In genomic region chr16:3095869-3096268, GRCh38 we compare ENCODE assay signal across 8 cellular contexts. TPM values are rescaled to one million over a fixed set of nuclear protein-coding genes. Genes with fewer than 3 reads are reported as not detected.
DNase-seq lines count a peak whose midpoint lies in the region; ATAC-seq and TF ChIP-seq lines count a peak whose summit lies in the region.

No MANE protein-coding gene starts in this region.

- DNase-seq in GM10266 (ENCODE audit: extremely low spot score) = peak; percentile 93
- DNase-seq in H7 = peak; percentile 80
- DNase-seq in Panc1 (ENCODE audit: low read depth, low spot score) = no peak
- DNase-seq in activated naive CD8-positive, alpha-beta T cell treated with anti-CD3 and anti-CD28 coated beads, Interleukin-2, amount 50 U/mL, for 24 hours = peak; percentile 71
- DNase-seq in natural killer cell treated with Interleukin-12 subunit alpha and Interleukin-12 subunit beta and Interleukin-15 and Interleukin-18, amount 100 ng/mL, for 72 hours (ENCODE audit: low spot score) = peak; percentile 85
- DNase-seq in NCI-H2227 (lab: John Stamatoyannopoulos, UW; ENCODE audit: unreplicated experiment) = no peak
- DNase-seq in RWPE1 (ENCODE audit: low spot score) = no peak

- no peak overlapping the region for H3K4me3 Mint-ChIP-seq in activated naive CD8-positive, alpha-beta T cell treated with anti-CD3 and anti-CD28 coated beads, Interleukin-2, amount 50 U/mL, for 24 hours
- H3K4me3 Mint-ChIP-seq in natural killer cell treated with Interleukin-12 subunit alpha and Interleukin-12 subunit beta and Interleukin-15 and Interleukin-18, amount 100 ng/mL, for 72 hours = peak overlapping the region; percentile 12

- CTCF ChIA-PET in Panc1 (lab: Charles Lee) (no interaction called here), RWPE1 (lab: Yijun Ruan, JAX) (interaction anchor here (0.6 to 1.4 kb wide), 3 partner anchors 8 to 400 kb away, joined by 3 to 6 read pairs (median 3); no protein-coding TSS in a partner anchor)

- H3K27me3 ChIP-seq in H7 (ENCODE audit: control insufficient read depth, insufficient read depth, low read length) = no peaks in the 10 kb centered on the region
- no peaks in the 10 kb centered on the region for H3K27me3 ChIP-seq in Panc1 (ENCODE audit: control insufficient read depth, insufficient read depth, low read length)

- peaks cover 21% of the 10 kb centered on the region for H3K36me3 ChIP-seq in H7 (replicated peaks; ENCODE audit: control insufficient read depth, insufficient read depth, low read length)
- no peaks in the 10 kb centered on the region for H3K36me3 ChIP-seq in Panc1 (ENCODE audit: control insufficient read depth, insufficient read depth, low read length)

- H3K36me3 Mint-ChIP-seq in activated naive CD8-positive, alpha-beta T cell treated with anti-CD3 and anti-CD28 coated beads, Interleukin-2, amount 50 U/mL, for 24 hours (ENCODE audit: low read depth) = no peaks in the 10 kb centered on the region
- no peaks in the 10 kb centered on the region for H3K36me3 Mint-ChIP-seq in natural killer cell treated with Interleukin-12 subunit alpha and Interleukin-12 subunit beta and Interleukin-15 and Interleukin-18, amount 100 ng/mL, for 72 hours

- no TSS peak for BruUV-seq in Panc1 (replicated peaks; lab: Mats Ljungman, UMichigan)

- H3K4me1 ChIP-seq in Panc1 (ENCODE audit: control insufficient read depth, insufficient read depth, low read length) = peaks cover 5% of the 10 kb centered on the region

- H3K27ac Mint-ChIP-seq in activated naive CD8-positive, alpha-beta T cell treated with anti-CD3 and anti-CD28 coated beads, Interleukin-2, amount 50 U/mL, for 24 hours = no peak overlapping the region
- peak overlapping the region; percentile 87 to 92 for H3K27ac Mint-ChIP-seq in natural killer cell treated with Interleukin-12 subunit alpha and Interleukin-12 subunit beta and Interleukin-15 and Interleukin-18, amount 100 ng/mL, for 72 hours

- H3K4me3 ChIP-seq in H7 (ENCODE audit: insufficient read depth, low read depth, low read length) (no peak overlapping the region), Panc1 (ENCODE audit: low read depth in 2 of 2, low read length in 2 of 2) (no peak overlapping the region)

- peaks cover 28% of the 10 kb centered on the region for H3K4me1 Mint-ChIP-seq in activated naive CD8-positive, alpha-beta T cell treated with anti-CD3 and anti-CD28 coated beads, Interleukin-2, amount 50 U/mL, for 24 hours
- H3K4me1 Mint-ChIP-seq in natural killer cell treated with Interleukin-12 subunit alpha and Interleukin-12 subunit beta and Interleukin-15 and Interleukin-18, amount 100 ng/mL, for 72 hours (ENCODE audit: low read depth in 2 of 2) = peaks cover 23 to 24% of the 10 kb centered on the region in 2 donors

- POLR2A ChIA-PET in Panc1 (lab: Charles Lee) (no interaction called here), RWPE1 (lab: Yijun Ruan, JAX; ENCODE audit: low non-redundant PET) (interaction anchor here (0.7 kb wide), 1 partner anchor 48 kb away, joined by 9 read pairs; no protein-coding TSS in a partner anchor)

- no peaks in the 10 kb centered on the region for H3K9me3 ChIP-seq in Panc1 (ENCODE audit: control insufficient read depth, insufficient read depth, low read depth, low read length)

- peaks cover 4% of the 10 kb centered on the region for H3K27me3 Mint-ChIP-seq in activated naive CD8-positive, alpha-beta T cell treated with anti-CD3 and anti-CD28 coated beads, Interleukin-2, amount 50 U/mL, for 24 hours
- no peaks in the 10 kb centered on the region for H3K27me3 Mint-ChIP-seq in natural killer cell treated with Interleukin-12 subunit alpha and Interleukin-12 subunit beta and Interleukin-15 and Interleukin-18, amount 100 ng/mL, for 72 hours

- H3K9me3 Mint-ChIP-seq in activated naive CD8-positive, alpha-beta T cell treated with anti-CD3 and anti-CD28 coated beads, Interleukin-2, amount 50 U/mL, for 24 hours = no peaks in the 10 kb centered on the region
- no peaks in the 10 kb centered on the region for H3K9me3 Mint-ChIP-seq in natural killer cell treated with Interleukin-12 subunit alpha and Interleukin-12 subunit beta and Interleukin-15 and Interleukin-18, amount 100 ng/mL, for 72 hours

- H3K27ac ChIP-seq in Panc1 (ENCODE audit: low read length) = no peak overlapping the region
- no peak overlapping the region for H3K27ac ChIP-seq in RWPE1

- ATAC-seq in Panc1 (peak; percentile 52), HG02840 (IDR thresholded peaks at IDR 0.05; ENCODE audit: low FRiP score, unreplicated experiment) (no peak)
- peak; percentile 87 for ATAC-seq in activated naive CD8-positive, alpha-beta T cell treated with anti-CD3 and anti-CD28 coated beads, Interleukin-2, amount 50 U/mL, for 24 hours
- ATAC-seq in natural killer cell treated with Interleukin-12 subunit alpha and Interleukin-12 subunit beta and Interleukin-15 and Interleukin-18, amount 100 ng/mL, for 72 hours = peak; percentile 80

- in situ Hi-C loops in Panc1 (cut with HindIII; ENCODE audit: low pct_unique_long_range_greater_than_20kb, low sequenced_read_pairs) = no loop called here

- TF ChIP-seq CTCF in GM10266 (IDR thresholded peaks at IDR 0.05; ENCODE audit: control insufficient read depth, insufficient read depth, low read depth, missing control alignments) (peak; percentile 43), Panc1 (IDR thresholded peaks at IDR 0.05) (peak; percentile 64), RWPE1 (conservative IDR thresholded peaks at IDR 0.05; ENCODE audit: low read depth) (no peak)

- intact Hi-C loops in Panc1 (cut with micrococcal nuclease; ENCODE audit: unreplicated experiment) = no loop called here

RNA-seq across cellular contexts. Expression of gene ZSCAN10, which starts 3.2 kb away (rescaled TPM):
- total RNA-seq in H7 (2014; rRNA removed; shearing (Covaris generic)) = 217 and 238 TPM in 2 replicates
- 0.21 TPM for total RNA-seq in Panc1 (2021; ENCODE audit: unreplicated experiment)
- not detected for polyA plus RNA-seq in Panc1 (2012; ENCODE audit: insufficient read length)
- under 1 TPM in 1 of 2 donors, not detected in 1; 0.22 TPM for total RNA-seq in natural killer cell treated with Interleukin-12 subunit alpha and Interleukin-12 subunit beta and Interleukin-15 and Interleukin-18, amount 100 ng/mL, for 72 hours

RNA-seq across cellular contexts. Expression of gene ZNF205, which starts 16.5 kb away (rescaled TPM):
- 40.2 and 41.2 TPM in 2 replicates for total RNA-seq in H7 (2014; rRNA removed; shearing (Covaris generic))
- total RNA-seq in Panc1 (2021; ENCODE audit: unreplicated experiment) = 18.3 TPM
- 28.2 TPM for polyA plus RNA-seq in Panc1 (2012; ENCODE audit: insufficient read length)
- not detected for total RNA-seq in natural killer cell treated with Interleukin-12 subunit alpha and Interleukin-12 subunit beta and Interleukin-15 and Interleukin-18, amount 100 ng/mL, for 72 hours

RNA-seq across cellular contexts. Expression of gene IL32, which starts 30.4 kb away (rescaled TPM):
- 7.9 and 9.9 TPM in 2 replicates for total RNA-seq in H7 (2014; rRNA removed; shearing (Covaris generic))
- total RNA-seq in Panc1 (2021; ENCODE audit: unreplicated experiment) = 17.1 TPM
- polyA plus RNA-seq in Panc1 (2012; ENCODE audit: insufficient read length) = 18.5 TPM
- total RNA-seq in natural killer cell treated with Interleukin-12 subunit alpha and Interleukin-12 subunit beta and Interleukin-15 and Interleukin-18, amount 100 ng/mL, for 72 hours = 1,000 to 10,000 TPM in 1 of 2 donors, 100 to 1,000 TPM in 1; 678 to 1,235 TPM

RNA-seq across cellular contexts. Expression of gene ZNF213, which starts 39.0 kb away (rescaled TPM):
- 5.5 and 6.3 TPM in 2 replicates for total RNA-seq in H7 (2014; rRNA removed; shearing (Covaris generic))
- 12.3 TPM for total RNA-seq in Panc1 (2021; ENCODE audit: unreplicated experiment)
- 19.1 TPM for polyA plus RNA-seq in Panc1 (2012; ENCODE audit: insufficient read length)
- 10 to 100 TPM in 1 of 2 donors, 1 to 10 TPM in 1; 8.5 to 11.6 TPM for total RNA-seq in natural killer cell treated with Interleukin-12 subunit alpha and Interleukin-12 subunit beta and Interleukin-15 and Interleukin-18, amount 100 ng/mL, for 72 hours

RNA-seq across cellular contexts. Expression of gene MMP25, which starts 49.5 kb away (rescaled TPM):
- 18.4 and 18.7 TPM in 2 replicates for total RNA-seq in H7 (2014; rRNA removed; shearing (Covaris generic))
- 0.67 TPM for total RNA-seq in Panc1 (2021; ENCODE audit: unreplicated experiment)
- 2.1 TPM for polyA plus RNA-seq in Panc1 (2012; ENCODE audit: insufficient read length)
- 10 to 100 TPM; 54.3 to 66.6 TPM for total RNA-seq in natural killer cell treated with Interleukin-12 subunit alpha and Interleukin-12 subunit beta and Interleukin-15 and Interleukin-18, amount 100 ng/mL, for 72 hours

Comparison
In these comparisons a context has a peak if more than half of its experiments do, and no peak if none do; other contexts are left out.
1. DNase-seq: peak in GM10266 (single experiment), H7 (single experiment), activated naive CD8-positive, alpha-beta T cell treated with anti-CD3 and anti-CD28 coated beads, Interleukin-2, amount 50 U/mL, for 24 hours (single experiment) and natural killer cell treated with Interleukin-12 subunit alpha and Interleukin-12 subunit beta and Interleukin-15 and Interleukin-18, amount 100 ng/mL, for 72 hours (single experiment); none in Panc1 (single experiment), NCI-H2227 (single experiment) and RWPE1 (single experiment).
2. RNA of gene ZSCAN10, which starts 3.2 kb away (total RNA-seq): 217 to 238 TPM in H7; 0.22 TPM in natural killer cell treated with Interleukin-12 subunit alpha and Interleukin-12 subunit beta and Interleukin-15 and Interleukin-18, amount 100 ng/mL, for 72 hours and 0.21 TPM in Panc1 (single experiment); every median in the first group is over 100 times any median in the second.
3. RNA of gene ZNF205, which starts 16.5 kb away (total RNA-seq): 40.2 to 41.2 TPM in H7 and 18.3 TPM in Panc1 (single experiment); not detected in natural killer cell treated with Interleukin-12 subunit alpha and Interleukin-12 subunit beta and Interleukin-15 and Interleukin-18, amount 100 ng/mL, for 72 hours; every median in the first group is over 10 times any median in the second.
4. RNA of gene IL32, which starts 30.4 kb away (total RNA-seq): 678 to 1,235 TPM in natural killer cell treated with Interleukin-12 subunit alpha and Interleukin-12 subunit beta and Interleukin-15 and Interleukin-18, amount 100 ng/mL, for 72 hours; 17.1 TPM in Panc1 (single experiment) and 7.9 to 9.9 TPM in H7; every median in the first group is over 10 times any median in the second.